In genomic region chr1:107618539-107618938, GRCh38 we compare ENCODE assay signal across 25 cellular contexts.
"Had no signal": no experiment of that assay in that cellular context is flagged by ENCODE, and none has a peak within 500 bp of the region (broad histone marks: within the 10 kb centered on the region; RNA-seq: fewer than 3 reads in every experiment).

No MANE protein-coding gene starts in this region.

- H3K4me3 Mint-ChIP-seq: nephron; neural progenitor cell; stimulated activated effector memory CD8-positive, alpha-beta T cell treated with anti-CD3 and anti-CD28 coated beads, Interleukin-12 subunit alpha, Interleukin-12 subunit beta, amount 100 ng/mL, for 72 hours; stimulated activated naive B cell treated with anti-CD40 and anti-IgM and Interleukin-4, amounts not matched to agents 10 μg/mL and 1 μg/mL and 100 μg/mL, for 72 hours; stimulated activated naive CD8-positive, alpha-beta T cell treated with anti-CD3 and anti-CD28 coated beads, Interleukin-15, Interleukin-2, amounts not matched to agents 100 ng/mL and 50 ng/mL, for 24 hours had no signal

- H3K9me3 Mint-ChIP-seq: neural progenitor cell; stimulated activated effector memory CD8-positive, alpha-beta T cell treated with anti-CD3 and anti-CD28 coated beads, Interleukin-12 subunit alpha, Interleukin-12 subunit beta, amount 100 ng/mL, for 72 hours had no signal

- H3K4me3 ChIP-seq: neural progenitor cell, ovary, psoas muscle, right lobe of liver, sigmoid colon, stomach, thoracic aorta, thyroid gland, tibial nerve, upper lobe of left lung, vagina had no signal

- H3K36me3 ChIP-seq: neural progenitor cell, ovary, right lobe of liver, sigmoid colon, thoracic aorta, thyroid gland, tibial nerve, upper lobe of left lung had no signal

- H3K27ac Mint-ChIP-seq: nephron; neural progenitor cell; progenitor cell of endocrine pancreas; stimulated activated effector memory CD8-positive, alpha-beta T cell treated with anti-CD3 and anti-CD28 coated beads, Interleukin-12 subunit alpha, Interleukin-12 subunit beta, amount 100 ng/mL, for 72 hours; stimulated activated naive B cell treated with anti-CD40 and anti-IgM and Interleukin-4, amounts not matched to agents 10 μg/mL and 1 μg/mL and 100 μg/mL, for 72 hours; stimulated activated naive CD8-positive, alpha-beta T cell treated with anti-CD3 and anti-CD28 coated beads, Interleukin-15, Interleukin-2, amounts not matched to agents 100 ng/mL and 50 ng/mL, for 24 hours had no signal

- DNase-seq: occipital lobe; ovary; psoas muscle; right cardiac atrium; right lobe of liver; sigmoid colon; small intestine; stimulated activated CD4-positive, alpha-beta T cell treated with anti-CD3 and anti-CD28 coated beads, Interleukin-15, amount 100 ng/mL, for 24 hours; stimulated activated CD4-positive, alpha-beta T cell treated with anti-CD3 and anti-CD28 coated beads, Interleukin-2, amount 100 ng/mL, for 24 hours; stimulated activated CD4-positive, alpha-beta T cell treated with anti-CD3 and anti-CD28 coated beads, Interleukin-2, amount 100 ng/mL, for 48 hours; stimulated activated CD4-positive, alpha-beta T cell treated with anti-CD3 and anti-CD28 coated beads, Interleukin-4, amount 100 ng/mL, for 24 hours; stimulated activated naive B cell treated with anti-CD40 and anti-IgM and Interleukin-4, amounts not matched to agents 10 μg/mL and 1 μg/mL and 100 μg/mL, for 72 hours; stimulated activated naive CD4-positive, alpha-beta T cell treated with Interleukin-2 at 50 U/mL for 16 hours; stomach; thyroid gland; upper lobe of left lung had no signal

- H3K27me3 Mint-ChIP-seq: progenitor cell of endocrine pancreas; stimulated activated naive B cell treated with anti-CD40 and anti-IgM and Interleukin-4, amounts not matched to agents 10 μg/mL and 1 μg/mL and 100 μg/mL, for 72 hours; stimulated activated naive CD8-positive, alpha-beta T cell treated with anti-CD3 and anti-CD28 coated beads, Interleukin-15, Interleukin-2, amounts not matched to agents 100 ng/mL and 50 ng/mL, for 24 hours had no signal

- H3K9me3 ChIP-seq: ovary, psoas muscle, right lobe of liver, thoracic aorta, thyroid gland, upper lobe of left lung, vagina had no signal

- H3K4me1 Mint-ChIP-seq: neural progenitor cell had no signal

- H3K36me3 Mint-ChIP-seq: neural progenitor cell had no signal

- H3K4me1 ChIP-seq: neural progenitor cell, parathyroid adenoma, psoas muscle, right lobe of liver, stomach, thyroid gland, tibial nerve, upper lobe of left lung had no signal

- ATAC-seq: psoas muscle; right cardiac atrium; right lobe of liver; stimulated activated effector memory CD8-positive, alpha-beta T cell treated with anti-CD3 and anti-CD28 coated beads, Interleukin-12 subunit alpha, Interleukin-12 subunit beta, amount 100 ng/mL, for 72 hours; stimulated activated naive B cell treated with anti-CD40 and anti-IgM and Interleukin-4, amounts not matched to agents 10 μg/mL and 1 μg/mL and 100 μg/mL, for 72 hours had no signal
